In genomic region chr10:128852902-128853301, GRCh38 we compare ENCODE assay signal across 26 cellular contexts.
"Had no signal": no experiment of that assay in that cellular context is flagged by ENCODE, and none has a peak within 500 bp of the region (broad histone marks: within the 10 kb centered on the region; RNA-seq: fewer than 3 reads in every experiment).

No MANE protein-coding gene starts in this region.

- H3K27ac Mint-ChIP-seq: immature natural killer cell; mesothelial cell of epicardium; naive B cell; natural killer cell; stimulated activated effector memory CD8-positive, alpha-beta T cell treated with anti-CD3 and anti-CD28 coated beads, Interleukin-12 subunit alpha, Interleukin-12 subunit beta, amount 100 ng/mL, for 72 hours; stimulated activated naive CD8-positive, alpha-beta T cell treated with anti-CD3 and anti-CD28 coated beads, Interleukin-15, Interleukin-2, amounts not matched to agents 100 ng/mL and 50 ng/mL, for 24 hours had no signal

- DNase-seq: hypothalamus; immature natural killer cell; kidney; left ventricle myocardium inferior; mesendoderm; naive B cell; natural killer cell; nucleus accumbens; right cardiac atrium; sigmoid colon; small intestine; spleen; stimulated activated CD4-positive, alpha-beta T cell treated with anti-CD3 and anti-CD28 coated beads, Interleukin-4, amount 100 ng/mL, for 24 hours; stimulated activated naive CD4-positive, alpha-beta T cell; tibial artery; trophoblast cell; upper lobe of right lung had no signal

- H3K9me3 ChIP-seq: left ventricle myocardium inferior, prostate gland, sigmoid colon, spleen, suprapubic skin, thoracic aorta, tibial artery, upper lobe of right lung had no signal

- H3K36me3 Mint-ChIP-seq: immature natural killer cell; mesothelial cell of epicardium; naive B cell; natural killer cell; stimulated activated effector memory CD8-positive, alpha-beta T cell treated with anti-CD3 and anti-CD28 coated beads, Interleukin-12 subunit alpha, Interleukin-12 subunit beta, amount 100 ng/mL, for 72 hours had no signal

- H3K4me1 ChIP-seq: spleen had no signal

- H3K4me3 Mint-ChIP-seq: immature natural killer cell; mesothelial cell of epicardium; naive B cell; natural killer cell; stimulated activated effector memory CD8-positive, alpha-beta T cell treated with anti-CD3 and anti-CD28 coated beads, Interleukin-12 subunit alpha, Interleukin-12 subunit beta, amount 100 ng/mL, for 72 hours; stimulated activated naive CD8-positive, alpha-beta T cell treated with anti-CD3 and anti-CD28 coated beads, Interleukin-15, Interleukin-2, amounts not matched to agents 100 ng/mL and 50 ng/mL, for 24 hours had no signal

- H3K9me3 Mint-ChIP-seq: immature natural killer cell; mesothelial cell of epicardium; natural killer cell; stimulated activated effector memory CD8-positive, alpha-beta T cell treated with anti-CD3 and anti-CD28 coated beads, Interleukin-12 subunit alpha, Interleukin-12 subunit beta, amount 100 ng/mL, for 72 hours; stimulated activated naive CD8-positive, alpha-beta T cell treated with anti-CD3 and anti-CD28 coated beads, Interleukin-15, Interleukin-2, amounts not matched to agents 100 ng/mL and 50 ng/mL, for 24 hours had no signal

- FAIRE-seq: islet of Langerhans, kidney, small intestine, urothelium cell line had no signal

- H3K27ac ChIP-seq: spleen, thoracic aorta, tibial artery, upper lobe of right lung had no signal

- H3K36me3 ChIP-seq: left ventricle myocardium inferior, prostate gland, sigmoid colon, spleen, suprapubic skin, thoracic aorta, tibial artery, upper lobe of right lung had no signal

- H3K4me1 Mint-ChIP-seq: immature natural killer cell; naive B cell; natural killer cell; stimulated activated effector memory CD8-positive, alpha-beta T cell treated with anti-CD3 and anti-CD28 coated beads, Interleukin-12 subunit alpha, Interleukin-12 subunit beta, amount 100 ng/mL, for 72 hours had no signal

- H3K4me3 ChIP-seq: left ventricle myocardium inferior, lung, prostate gland, sigmoid colon, spleen, suprapubic skin, thoracic aorta, tibial artery, upper lobe of right lung had no signal

- H3K27me3 ChIP-seq: sigmoid colon, spleen, suprapubic skin, tibial artery, upper lobe of right lung had no signal

- ATAC-seq: natural killer cell; right cardiac atrium; stimulated activated effector memory CD8-positive, alpha-beta T cell treated with anti-CD3 and anti-CD28 coated beads, Interleukin-12 subunit alpha, Interleukin-12 subunit beta, amount 100 ng/mL, for 72 hours; upper lobe of right lung had no signal
